8 cellular contexts compared by ENCODE assay signal in the genomic region with DNA sequence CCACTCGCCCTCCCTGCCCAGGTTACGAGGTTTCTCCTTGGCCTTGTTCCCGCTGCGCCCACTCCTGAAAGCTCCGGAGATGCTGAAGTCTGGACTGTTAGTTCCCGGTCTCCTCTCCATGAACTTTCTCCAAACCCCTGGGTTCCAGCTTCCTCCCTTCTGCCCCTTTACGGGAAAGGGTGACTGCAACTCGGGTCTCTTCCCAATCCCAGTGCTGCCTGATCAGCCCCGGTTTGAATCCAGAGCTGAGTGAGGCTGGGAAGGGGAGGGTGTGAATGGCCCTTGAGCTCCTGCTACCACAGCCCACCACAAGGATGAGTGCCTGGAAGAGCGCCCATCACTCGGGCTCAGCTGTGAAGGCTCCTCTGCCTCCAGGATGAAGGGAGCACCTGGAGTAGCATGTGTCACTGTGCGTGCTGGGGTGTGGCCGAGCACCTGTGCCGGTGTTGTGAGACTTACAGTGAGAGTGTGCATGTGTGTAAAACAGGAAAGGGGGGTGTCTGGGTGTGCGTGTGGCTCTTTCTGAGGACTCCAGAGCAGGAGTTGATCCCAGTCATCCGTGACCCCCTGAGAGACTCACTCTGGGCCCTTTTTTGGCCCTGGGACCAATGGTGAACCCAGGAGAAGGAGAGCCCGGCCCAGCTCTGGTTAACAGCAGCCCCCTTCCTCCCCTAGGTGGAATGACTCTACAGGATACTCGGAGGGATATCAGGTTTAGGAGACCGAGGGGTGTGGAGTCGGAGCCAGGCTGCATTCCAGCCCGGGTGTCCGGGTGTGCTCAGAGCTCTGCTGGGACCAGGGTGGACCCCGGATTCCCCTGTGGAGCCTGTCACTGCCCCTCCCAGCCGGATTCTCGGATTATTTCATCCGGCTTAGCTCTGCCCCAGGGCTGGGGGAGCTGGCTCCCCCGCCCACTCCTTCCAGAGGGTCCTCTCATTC. TPM values are rescaled to one million over a fixed set of nuclear protein-coding genes. Genes with fewer than 3 reads are reported as not detected.
DNase-seq lines count a peak whose midpoint lies in the region; TF ChIP-seq lines count a peak whose summit lies in the region.
"Had no signal": no experiment of that assay in that cellular context is flagged by ENCODE, and none has a peak within 500 bp of the region (broad histone marks: within the 10 kb centered on the region; RNA-seq: fewer than 3 reads in every experiment).

No MANE protein-coding gene starts in this region.

- no peak for DNase-seq in NT2/D1 (ENCODE audit: low read depth, low spot score)
- DNase-seq in esophagus muscularis mucosa (ENCODE audit: extremely low spot score) = no peak
- DNase-seq in stimulated activated CD4-positive, alpha-beta T cell treated with anti-CD3 and anti-CD28 coated beads, Interleukin-4, amount 100 ng/mL, for 24 hours = no peak
- no peak for DNase-seq in amygdala (lab: John Stamatoyannopoulos, UW)
- DNase-seq in NAMALWA (ENCODE audit: low spot score) = no peak

- no peak for TF ChIP-seq CTCF in esophagus muscularis mucosa (IDR thresholded peaks at IDR 0.05)
- no peak for TF ChIP-seq CTCF in parathyroid adenoma (IDR thresholded peaks at IDR 0.05)

- TF ChIP-seq EP300 in esophagus muscularis mucosa (IDR thresholded peaks at IDR 0.05) = no peak

- H3K9ac ChIP-seq in ES-I3 (ENCODE audit: low read depth, low read length) = peak overlapping the region; percentile 20; the same call in 1 of the 2 replicates
- peak overlapping the region; percentile 56 for H3K9ac ChIP-seq in NT2/D1 (ENCODE audit: insufficient read length, low read depth)
- no peak overlapping the region for H3K9ac ChIP-seq in parathyroid adenoma

- H3K27me3 ChIP-seq in NT2/D1 (ENCODE audit: insufficient read depth, insufficient read length) (peaks cover 12% of the 10 kb centered on the region), esophagus muscularis mucosa (no peaks in the 10 kb centered on the region), parathyroid adenoma (ENCODE audit: control insufficient read depth, insufficient read depth, low read length) (no peaks in the 10 kb centered on the region)

- H3K36me3 ChIP-seq in ES-I3 (ENCODE audit: insufficient read depth, low read length) (no peaks in the 10 kb centered on the region), NT2/D1 (ENCODE audit: insufficient read depth, insufficient read length, low read length) (no peaks in the 10 kb centered on the region), esophagus muscularis mucosa (peaks cover 0 to 11% (median 0%) of the 10 kb centered on the region in 4 donors), parathyroid adenoma (ENCODE audit: control insufficient read depth, insufficient read depth, low read length) (no peaks in the 10 kb centered on the region)

- H3K9me3 ChIP-seq in ES-I3 (ENCODE audit: control insufficient read depth, insufficient read depth, low read length) (no peaks in the 10 kb centered on the region), NT2/D1 (ENCODE audit: insufficient read depth, low read length) (no peaks in the 10 kb centered on the region), esophagus muscularis mucosa (no peaks in the 10 kb centered on the region), parathyroid adenoma (ENCODE audit: control insufficient read depth, low read length) (no peaks in the 10 kb centered on the region)

- whole genome bisulfite sequencing in esophagus muscularis mucosa = 46% methylated on average over 19 of the region's 27 CpGs

- intact Hi-C loops in esophagus muscularis mucosa (cut with DNase I) = loop anchor here (5.0 kb wide), 1 partner anchor 647 kb away; the partner anchor contains the start of gene ZNF425

- peak overlapping the region; percentile 93 for H3K4me2 ChIP-seq in parathyroid adenoma (ENCODE audit: low read length)

- H3K27ac ChIP-seq in esophagus muscularis mucosa (replicated peaks in 1 of 4) (peak overlapping the region; percentile 71 to 82 (median 78)), parathyroid adenoma (peak overlapping the region; percentile 33)

- H3K79me2 ChIP-seq in parathyroid adenoma = no peaks in the 10 kb centered on the region

- TF ChIP-seq POLR2A in esophagus muscularis mucosa (IDR thresholded peaks at IDR 0.05; ENCODE audit: low read depth) = no peak

- peaks cover 7% of the 10 kb centered on the region; the same call in 1 of the 2 replicates for H3K4me1 ChIP-seq in ES-I3 (ENCODE audit: insufficient read depth, low read length)
- H3K4me1 ChIP-seq in NT2/D1 (ENCODE audit: insufficient read depth, insufficient read length) = peaks cover 18% of the 10 kb centered on the region
- H3K4me1 ChIP-seq in esophagus muscularis mucosa = peaks cover 21 to 57% (median 56%) of the 10 kb centered on the region in 4 donors
- H3K4me1 ChIP-seq in parathyroid adenoma = peaks cover 5% of the 10 kb centered on the region

- no peak overlapping the region for H2AFZ ChIP-seq in parathyroid adenoma

- peak overlapping the region; percentile 15 for H3K4me3 ChIP-seq in NT2/D1 (ENCODE audit: insufficient read length, low read depth)
- peak overlapping the region; percentile 76 to 87 (median 78) for H3K4me3 ChIP-seq in esophagus muscularis mucosa
- H3K4me3 ChIP-seq in parathyroid adenoma (ENCODE audit: low read depth, low read length) = peak overlapping the region; percentile 33

RNA-seq across cellular contexts. Expression of gene ZNF467, which starts 1.1 kb away (rescaled TPM):
- 10 to 100 TPM; 10.3 to 12.4 (median 11.0) TPM for total RNA-seq in esophagus muscularis mucosa
- total RNA-seq: kidney epithelial cell had no signal

Comparison
In these comparisons a context has a peak if more than half of its experiments do, and no peak if none do; other contexts are left out.
1. H3K4me3 ChIP-seq: peak in every context shown above with its lines; median percentile 78 in esophagus muscularis mucosa; 33 in parathyroid adenoma; 15 in NT2/D1.